In genomic region chr7:2701832-2702593, GRCh38 we compare ENCODE assay signal across 15 cellular contexts. TPM values are rescaled to one million over a fixed set of nuclear protein-coding genes. Genes with fewer than 3 reads are reported as not detected.
DNase-seq lines count a peak whose midpoint lies in the region; ATAC-seq, FAIRE-seq and TF ChIP-seq lines count a peak whose summit lies in the region.
"Had no signal": no experiment of that assay in that cellular context is flagged by ENCODE, and none has a peak within 500 bp of the region (broad histone marks: within the 10 kb centered on the region; RNA-seq: fewer than 3 reads in every experiment).

No MANE protein-coding gene starts in this region.

- H3K4me3 ChIP-seq in BLaER1 treated with 17β-estradiol and CSF1 and Interleukin-3, amounts not matched to agents 10 nM and 100 nM = no peak overlapping the region
- H3K4me3 ChIP-seq in osteoblast (ENCODE audit: insufficient read depth, low read length) = no peak overlapping the region
- H3K4me3 ChIP-seq: hepatocyte, SK-N-MC had no signal

- peaks cover 0 to 18% (median 0%) of the 10 kb centered on the region in 11 experiments; a peak in 2 of 22 replicates for H4K20me1 ChIP-seq in BLaER1 treated with 17β-estradiol and CSF1 and Interleukin-3, amounts not matched to agents 10 nM and 100 nM
- H4K20me1 ChIP-seq in osteoblast (ENCODE audit: insufficient read depth, low read length) = peaks cover 4% of the 10 kb centered on the region

- no peak overlapping the region for H2AFZ ChIP-seq in osteoblast (ENCODE audit: low read length)
- H2AFZ ChIP-seq: hepatocyte had no signal

- H3K9me3 ChIP-seq in BLaER1 treated with 17β-estradiol and CSF1 and Interleukin-3, amounts not matched to agents 10 nM and 100 nM (replicated peaks in 1 of 11) = peaks cover 0 to 10% (median 0%) of the 10 kb centered on the region in 11 experiments; a peak in 1 of 22 replicates
- no peaks in the 10 kb centered on the region for H3K9me3 ChIP-seq in osteoblast (ENCODE audit: low read depth, low read length)
- H3K9me3 ChIP-seq: breast epithelium, neutrophil had no signal

- no peaks in the 10 kb centered on the region for H3K79me2 ChIP-seq in osteoblast (ENCODE audit: insufficient read depth, low read length)
- H3K79me2 ChIP-seq: hepatocyte had no signal

- no peak for TF ChIP-seq CTCF in osteoblast (IDR thresholded peaks at IDR 0.05; ENCODE audit: extremely low read depth, low read depth, low read length)

- no peak overlapping the region for H3K27ac ChIP-seq in BLaER1 treated with 17β-estradiol and CSF1 and Interleukin-3, amounts not matched to agents 10 nM and 100 nM
- no peak overlapping the region for H3K27ac ChIP-seq in osteoblast (ENCODE audit: low read depth, low read length)
- H3K27ac ChIP-seq: hepatocyte, neutrophil, SK-N-MC had no signal

- peak overlapping the region in 2 of 11 experiments; percentile 9 to 18; a peak in 1 of 22 replicates for H3K9ac ChIP-seq in BLaER1 treated with 17β-estradiol and CSF1 and Interleukin-3, amounts not matched to agents 10 nM and 100 nM

- FAIRE-seq in frontal cortex (lab: Jason Lieb, UNC) = no peak

- H3K4me2 ChIP-seq in BLaER1 treated with 17β-estradiol and CSF1 and Interleukin-3, amounts not matched to agents 10 nM and 100 nM = peak overlapping the region in 8 of 11 experiments; percentile 28 to 97 (median 41); a peak in 14 of 22 replicates
- no peak overlapping the region for H3K4me2 ChIP-seq in osteoblast (ENCODE audit: insufficient read depth, low read length)
- H3K4me2 ChIP-seq: hepatocyte had no signal

- ATAC-seq in HG02610 (IDR thresholded peaks at IDR 0.05; ENCODE audit: unreplicated experiment) = no peak

- H3K27me3 ChIP-seq in BLaER1 treated with 17β-estradiol and CSF1 and Interleukin-3, amounts not matched to agents 10 nM and 100 nM = peaks cover 0 to 23% (median 0%) of the 10 kb centered on the region in 11 experiments; a peak in 7 of 22 replicates
- H3K27me3 ChIP-seq in osteoblast (ENCODE audit: insufficient read depth, low read length) = peaks cover 3% of the 10 kb centered on the region
- H3K27me3 ChIP-seq: breast epithelium, hepatocyte had no signal

- DNase-seq in RPMI8226 (peak; percentile 44), frontal cortex (ENCODE audit: low spot score in 2 of 2) (peak; percentile 78 to 82), osteoblast (ENCODE audit: insufficient read length, low spot score, missing footprints) (peak; percentile 94), A172 (ENCODE audit: low spot score) (no peak), NOMO-1 (lab: John Stamatoyannopoulos, UW; ENCODE audit: unreplicated experiment in 2 of 2) (no peak), DMS53 treated with DMSO at 0.1 percent for 48 hours (lab: John Stamatoyannopoulos, UW; ENCODE audit: unreplicated experiment) (no peak)
- DNase-seq: CD8-positive, alpha-beta memory T cell; NCI-H2029 had no signal

- peaks cover 22 to 80% (median 64%) of the 10 kb centered on the region in 10 experiments for H3K4me1 ChIP-seq in BLaER1 treated with 17β-estradiol and CSF1 and Interleukin-3, amounts not matched to agents 10 nM and 100 nM
- no peaks in the 10 kb centered on the region for H3K4me1 ChIP-seq in osteoblast (ENCODE audit: insufficient read depth, low read length)
- H3K4me1 ChIP-seq: breast epithelium had no signal

- no peaks in the 10 kb centered on the region for H3K36me3 ChIP-seq in BLaER1 treated with 17β-estradiol and CSF1 and Interleukin-3, amounts not matched to agents 10 nM and 100 nM
- H3K36me3 ChIP-seq in osteoblast (ENCODE audit: insufficient read depth, low read length) = no peaks in the 10 kb centered on the region
- H3K36me3 ChIP-seq: breast epithelium, neutrophil had no signal

RNA-seq across cellular contexts. Expression of gene AMZ1, which starts 14.0 kb away (rescaled TPM):
- total RNA-seq in frontal cortex (1.6 TPM), osteoblast (2.1 and 2.5 TPM in 2 replicates)
- 0.07 and 0.28 TPM in 2 replicates for total RNA-seq in A172 (2014; rRNA removed; shearing (Covaris generic))
- total RNA-seq: activated CD8-positive, alpha-beta memory T cell treated with anti-CD3 and anti-CD28 coated beads for 36 hours; hepatocyte had no signal

Comparison
In these comparisons a context has a peak if more than half of its experiments do, and no peak if none do; other contexts are left out.
1. DNase-seq: peak in RPMI8226 (single experiment), frontal cortex (2 of 2) and osteoblast (single experiment); none in A172 (single experiment), NOMO-1 (0 of 2) and DMS53 treated with DMSO at 0.1 percent for 48 hours (single experiment).